In genomic region chr19:29519146-29519545, GRCh38 we compare ENCODE assay signal across 35 cellular contexts. TPM values are rescaled to one million over a fixed set of nuclear protein-coding genes. Genes with fewer than 3 reads are reported as not detected.
"Had no signal": no experiment of that assay in that cellular context is flagged by ENCODE, and none has a peak within 500 bp of the region (broad histone marks: within the 10 kb centered on the region; RNA-seq: fewer than 3 reads in every experiment).

No MANE protein-coding gene starts in this region.

- H3K9me3 ChIP-seq: ascending aorta, breast epithelium, esophagus muscularis mucosa, gastrocnemius medialis, heart right ventricle had no signal

- H3K4me1 Mint-ChIP-seq: activated B cell treated with CpG ODN at 0.5 μM for 24 hours; activated CD8-positive, alpha-beta memory T cell treated with anti-CD3 and anti-CD28 coated beads, Interleukin-2, amount 10 ng/mL, durations not matched to agents 7 days and 5 days; activated naive CD8-positive, alpha-beta T cell treated with anti-CD3 and anti-CD28 coated beads, Interleukin-2, amount 10 ng/mL, durations not matched to agents 7 days and 5 days; activated T-helper 17 cell treated with anti-CD3 and anti-CD28 coated beads, Interleukin-2, amount 50 U/mL, for 72 hours; brain had no signal

- FAIRE-seq: colon had no signal

- DNase-seq: activated B cell treated with CpG ODN at 0.5 μM for 24 hours; activated CD4-positive, alpha-beta T cell treated with anti-CD3 and anti-CD28 coated beads for 48 hours; activated CD4-positive, alpha-beta T cell treated with anti-CD3 and anti-CD28 coated beads, Interleukin-2, amount 50 U/mL, for 1 hour; activated CD4-positive, alpha-beta T cell treated with anti-CD3 and anti-CD28 coated beads, Interleukin-2, amount 50 U/mL, for 48 hours; activated CD8-positive, alpha-beta memory T cell treated with anti-CD3 and anti-CD28 coated beads, Interleukin-2, amount 10 ng/mL, durations not matched to agents 7 days and 5 days; activated CD8-positive, alpha-beta T cell treated with anti-CD3 and anti-CD28 coated beads, Interleukin-2, amount 10 ng/mL, durations not matched to agents 7 days and 5 days; activated effector memory CD4-positive, alpha-beta T cell treated with Interleukin-2 at 50 U/mL for 16 hours; activated gamma-delta T cell treated with Interleukin-2 at 50 U/mL for 16 hours; activated naive CD4-positive, alpha-beta T cell treated with anti-CD3 and anti-CD28 coated beads for 36 hours; activated naive CD8-positive, alpha-beta T cell treated with anti-CD3 and anti-CD28 coated beads, Interleukin-2, amount 10 ng/mL, durations not matched to agents 7 days and 5 days; central memory CD4-positive, alpha-beta T cell; cortex of kidney; dermis blood vessel endothelial cell; effector CD4-positive, alpha-beta T cell; effector memory CD8-positive, alpha-beta T cell; erythroblast; foreskin keratinocyte; gastrocnemius medialis; heart right ventricle; SW 1271; T-helper 1 cell; T-helper 17 cell; T1000; WERI-Rb-1 had no signal

- H3K4me1 ChIP-seq: ascending aorta, breast epithelium, esophagus muscularis mucosa, foreskin keratinocyte, gastrocnemius medialis, heart right ventricle had no signal

- H3K9me3 Mint-ChIP-seq: activated B cell treated with CpG ODN at 0.5 μM for 24 hours; activated naive CD4-positive, alpha-beta T cell treated with anti-CD3 and anti-CD28 coated beads for 36 hours; activated naive CD4-positive, alpha-beta T cell treated with anti-CD3 and anti-CD28 coated beads, Interleukin-2, amount 50 U/mL, for 72 hours; activated naive CD8-positive, alpha-beta T cell treated with anti-CD3 and anti-CD28 coated beads, Interleukin-2, amount 10 ng/mL, durations not matched to agents 7 days and 5 days; activated T-cell treated with anti-CD3 and anti-CD28 coated beads, Interleukin-2, amount 50 U/mL, for 4 hours; activated T-helper 17 cell treated with anti-CD3 and anti-CD28 coated beads, Interleukin-2, amount 50 U/mL, for 72 hours; effector memory CD8-positive, alpha-beta T cell; T-helper 2 cell treated with Interferon-gamma antibody and Interleukin-4, amounts not matched to agents 5 μg/mL and 100 μg/mL, for 36 hours had no signal

- H3K4me3 Mint-ChIP-seq: activated B cell treated with CpG ODN at 0.5 μM for 24 hours; activated CD8-positive, alpha-beta memory T cell treated with anti-CD3 and anti-CD28 coated beads, Interleukin-2, amount 10 ng/mL, durations not matched to agents 7 days and 5 days; activated CD8-positive, alpha-beta T cell treated with anti-CD3 and anti-CD28 coated beads, Interleukin-2, amount 10 ng/mL, durations not matched to agents 7 days and 5 days; activated naive CD4-positive, alpha-beta T cell treated with anti-CD3 and anti-CD28 coated beads for 36 hours; activated naive CD8-positive, alpha-beta T cell treated with anti-CD3 and anti-CD28 coated beads, Interleukin-2, amount 10 ng/mL, durations not matched to agents 7 days and 5 days; activated T-cell treated with anti-CD3 and anti-CD28 coated beads, Interleukin-2, amount 50 U/mL, for 4 hours; activated T-helper 17 cell treated with anti-CD3 and anti-CD28 coated beads, Interleukin-2, amount 50 U/mL, for 72 hours; brain; effector memory CD8-positive, alpha-beta T cell; T-helper 17 cell; T-helper 2 cell treated with Interferon-gamma antibody and Interleukin-4, amounts not matched to agents 5 μg/mL and 100 μg/mL, for 36 hours had no signal

- H3K4me3 ChIP-seq: ascending aorta, breast epithelium, cardiac muscle cell, esophagus muscularis mucosa, gastrocnemius medialis, heart right ventricle had no signal

- H3K36me3 ChIP-seq: ascending aorta, breast epithelium, cardiac muscle cell, esophagus muscularis mucosa, gastrocnemius medialis, heart right ventricle, WERI-Rb-1 had no signal

- H3K27ac ChIP-seq: ascending aorta, breast epithelium, cardiac muscle cell, esophagus muscularis mucosa, foreskin keratinocyte, gastrocnemius medialis, heart right ventricle, WERI-Rb-1 had no signal

- H3K27ac Mint-ChIP-seq: activated B cell treated with CpG ODN at 0.5 μM for 24 hours; activated CD8-positive, alpha-beta memory T cell treated with anti-CD3 and anti-CD28 coated beads, Interleukin-2, amount 10 ng/mL, durations not matched to agents 7 days and 5 days; activated CD8-positive, alpha-beta T cell treated with anti-CD3 and anti-CD28 coated beads, Interleukin-2, amount 10 ng/mL, durations not matched to agents 7 days and 5 days; activated naive CD4-positive, alpha-beta T cell treated with anti-CD3 and anti-CD28 coated beads for 36 hours; activated naive CD4-positive, alpha-beta T cell treated with anti-CD3 and anti-CD28 coated beads, Interleukin-2, amount 50 U/mL, for 72 hours; activated naive CD8-positive, alpha-beta T cell treated with anti-CD3 and anti-CD28 coated beads, Interleukin-2, amount 10 ng/mL, durations not matched to agents 7 days and 5 days; activated T-helper 17 cell treated with anti-CD3 and anti-CD28 coated beads, Interleukin-2, amount 50 U/mL, for 72 hours; brain; effector memory CD8-positive, alpha-beta T cell; T-helper 17 cell; T-helper 2 cell treated with Interferon-gamma antibody and Interleukin-4, amounts not matched to agents 5 μg/mL and 100 μg/mL, for 36 hours had no signal

- H3K36me3 Mint-ChIP-seq: activated CD8-positive, alpha-beta memory T cell treated with anti-CD3 and anti-CD28 coated beads, Interleukin-2, amount 10 ng/mL, durations not matched to agents 7 days and 5 days; activated naive CD4-positive, alpha-beta T cell treated with anti-CD3 and anti-CD28 coated beads, Interleukin-2, amount 50 U/mL, for 72 hours; activated naive CD8-positive, alpha-beta T cell treated with anti-CD3 and anti-CD28 coated beads, Interleukin-2, amount 10 ng/mL, durations not matched to agents 7 days and 5 days; brain had no signal

RNA-seq across cellular contexts. Expression of gene VSTM2B, which starts 6.6 kb away (rescaled TPM):
- total RNA-seq: activated B cell treated with CpG ODN at 0.5 μM for 24 hours; activated CD8-positive, alpha-beta memory T cell treated with anti-CD3 and anti-CD28 coated beads for 36 hours; activated CD8-positive, alpha-beta memory T cell treated with anti-CD3 and anti-CD28 coated beads, Interleukin-2, amount 10 ng/mL, durations not matched to agents 7 days and 5 days; activated CD8-positive, alpha-beta T cell treated with anti-CD3 and anti-CD28 coated beads, Interleukin-2, amount 10 ng/mL, durations not matched to agents 7 days and 5 days; activated naive CD4-positive, alpha-beta T cell treated with anti-CD3 and anti-CD28 coated beads for 36 hours; activated naive CD8-positive, alpha-beta T cell treated with anti-CD3 and anti-CD28 coated beads, Interleukin-2, amount 10 ng/mL, durations not matched to agents 7 days and 5 days; activated T-cell treated with anti-CD3 and anti-CD28 coated beads, Interleukin-2, amount 50 U/mL, for 4 hours; activated T-helper 17 cell treated with anti-CD3 and anti-CD28 coated beads, Interleukin-2, amount 50 U/mL, for 72 hours; ascending aorta; breast epithelium; dermis blood vessel endothelial cell; foreskin keratinocyte; gastrocnemius medialis; heart right ventricle; T-helper 17 cell had no signal
- polyA plus RNA-seq: cardiac muscle cell, foreskin keratinocyte, heart right ventricle had no signal
